ENCODE assay signal across 1 cellular context in the genomic region with DNA sequence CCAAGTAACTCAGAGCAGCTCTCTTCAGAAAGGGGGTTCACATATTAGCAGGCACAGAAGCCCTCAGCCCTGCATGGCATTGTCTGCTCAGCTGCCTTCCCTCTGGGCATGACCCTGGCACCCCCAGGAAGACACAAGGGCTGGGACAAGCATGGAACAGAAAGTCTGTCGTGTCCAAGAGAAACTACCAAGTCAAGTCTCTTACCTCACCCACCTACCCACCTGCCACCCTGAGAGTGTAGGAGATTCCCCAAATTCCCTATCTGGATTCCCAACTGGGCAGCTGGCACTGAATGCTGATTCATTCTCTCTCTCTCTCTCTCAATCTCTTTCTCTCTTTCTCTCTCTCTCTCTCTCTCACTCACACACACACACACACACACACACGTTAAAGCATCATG.
A peak's percentile ranks its signal among the peaks of the same experiment; 100 is the strongest.
TF ChIP-seq lines count a peak whose summit lies in the region.

No MANE protein-coding gene starts in this region.

TF ChIP-seq in HepG2, 621 proteins besides CTCF, POLR2A, EP300 and RAD21 (continued from another document):
- TF ChIP-seq ZNF296 (CRISPR knock-in tag; conservative IDR thresholded peaks at IDR 0.05) (no peak), DRAP1 (CRISPR knock-in tag; IDR thresholded peaks at IDR 0.05) (no peak), ZNF572 (CRISPR knock-in tag; IDR thresholded peaks at IDR 0.05) (no peak), ZNF543 (CRISPR knock-in tag; IDR thresholded peaks at IDR 0.05) (no peak), MAX (IDR thresholded peaks at IDR 0.05) (0 out of 2 replicates have a peak, but pooled peaks have one; percentile 10), ZNF747 (CRISPR knock-in tag; IDR thresholded peaks at IDR 0.05; ENCODE audit: borderline replicate concordance) (no peak), YEATS4 (CRISPR knock-in tag; IDR thresholded peaks at IDR 0.05; ENCODE audit: borderline replicate concordance) (no peak), ZNF142 (CRISPR knock-in tag; IDR thresholded peaks at IDR 0.05) (no peak), ZNF773 (CRISPR knock-in tag; IDR thresholded peaks at IDR 0.05; ENCODE audit: borderline replicate concordance) (no peak), FOXP1 (IDR thresholded peaks at IDR 0.05) (no peak), FOXP1 (CRISPR knock-in tag; IDR thresholded peaks at IDR 0.05) (no peak)
- TF ChIP-seq, protein P1, sequence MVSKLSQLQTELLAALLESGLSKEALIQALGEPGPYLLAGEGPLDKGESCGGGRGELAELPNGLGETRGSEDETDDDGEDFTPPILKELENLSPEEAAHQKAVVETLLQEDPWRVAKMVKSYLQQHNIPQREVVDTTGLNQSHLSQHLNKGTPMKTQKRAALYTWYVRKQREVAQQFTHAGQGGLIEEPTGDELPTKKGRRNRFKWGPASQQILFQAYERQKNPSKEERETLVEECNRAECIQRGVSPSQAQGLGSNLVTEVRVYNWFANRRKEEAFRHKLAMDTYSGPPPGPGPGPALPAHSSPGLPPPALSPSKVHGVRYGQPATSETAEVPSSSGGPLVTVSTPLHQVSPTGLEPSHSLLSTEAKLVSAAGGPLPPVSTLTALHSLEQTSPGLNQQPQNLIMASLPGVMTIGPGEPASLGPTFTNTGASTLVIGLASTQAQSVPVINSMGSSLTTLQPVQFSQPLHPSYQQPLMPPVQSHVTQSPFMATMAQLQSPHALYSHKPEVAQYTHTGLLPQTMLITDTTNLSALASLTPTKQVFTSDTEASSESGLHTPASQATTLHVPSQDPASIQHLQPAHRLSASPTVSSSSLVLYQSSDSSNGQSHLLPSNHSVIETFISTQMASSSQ (IDR thresholded peaks at IDR 0.05; ENCODE audit: low read depth) = peak; percentile 3; the same call in 1 of the 2 replicates
- TF ChIP-seq, protein P1 (CRISPR knock-in tag; IDR thresholded peaks at IDR 0.05; ENCODE audit: borderline replicate concordance) = no peak
- TF ChIP-seq, protein P2, sequence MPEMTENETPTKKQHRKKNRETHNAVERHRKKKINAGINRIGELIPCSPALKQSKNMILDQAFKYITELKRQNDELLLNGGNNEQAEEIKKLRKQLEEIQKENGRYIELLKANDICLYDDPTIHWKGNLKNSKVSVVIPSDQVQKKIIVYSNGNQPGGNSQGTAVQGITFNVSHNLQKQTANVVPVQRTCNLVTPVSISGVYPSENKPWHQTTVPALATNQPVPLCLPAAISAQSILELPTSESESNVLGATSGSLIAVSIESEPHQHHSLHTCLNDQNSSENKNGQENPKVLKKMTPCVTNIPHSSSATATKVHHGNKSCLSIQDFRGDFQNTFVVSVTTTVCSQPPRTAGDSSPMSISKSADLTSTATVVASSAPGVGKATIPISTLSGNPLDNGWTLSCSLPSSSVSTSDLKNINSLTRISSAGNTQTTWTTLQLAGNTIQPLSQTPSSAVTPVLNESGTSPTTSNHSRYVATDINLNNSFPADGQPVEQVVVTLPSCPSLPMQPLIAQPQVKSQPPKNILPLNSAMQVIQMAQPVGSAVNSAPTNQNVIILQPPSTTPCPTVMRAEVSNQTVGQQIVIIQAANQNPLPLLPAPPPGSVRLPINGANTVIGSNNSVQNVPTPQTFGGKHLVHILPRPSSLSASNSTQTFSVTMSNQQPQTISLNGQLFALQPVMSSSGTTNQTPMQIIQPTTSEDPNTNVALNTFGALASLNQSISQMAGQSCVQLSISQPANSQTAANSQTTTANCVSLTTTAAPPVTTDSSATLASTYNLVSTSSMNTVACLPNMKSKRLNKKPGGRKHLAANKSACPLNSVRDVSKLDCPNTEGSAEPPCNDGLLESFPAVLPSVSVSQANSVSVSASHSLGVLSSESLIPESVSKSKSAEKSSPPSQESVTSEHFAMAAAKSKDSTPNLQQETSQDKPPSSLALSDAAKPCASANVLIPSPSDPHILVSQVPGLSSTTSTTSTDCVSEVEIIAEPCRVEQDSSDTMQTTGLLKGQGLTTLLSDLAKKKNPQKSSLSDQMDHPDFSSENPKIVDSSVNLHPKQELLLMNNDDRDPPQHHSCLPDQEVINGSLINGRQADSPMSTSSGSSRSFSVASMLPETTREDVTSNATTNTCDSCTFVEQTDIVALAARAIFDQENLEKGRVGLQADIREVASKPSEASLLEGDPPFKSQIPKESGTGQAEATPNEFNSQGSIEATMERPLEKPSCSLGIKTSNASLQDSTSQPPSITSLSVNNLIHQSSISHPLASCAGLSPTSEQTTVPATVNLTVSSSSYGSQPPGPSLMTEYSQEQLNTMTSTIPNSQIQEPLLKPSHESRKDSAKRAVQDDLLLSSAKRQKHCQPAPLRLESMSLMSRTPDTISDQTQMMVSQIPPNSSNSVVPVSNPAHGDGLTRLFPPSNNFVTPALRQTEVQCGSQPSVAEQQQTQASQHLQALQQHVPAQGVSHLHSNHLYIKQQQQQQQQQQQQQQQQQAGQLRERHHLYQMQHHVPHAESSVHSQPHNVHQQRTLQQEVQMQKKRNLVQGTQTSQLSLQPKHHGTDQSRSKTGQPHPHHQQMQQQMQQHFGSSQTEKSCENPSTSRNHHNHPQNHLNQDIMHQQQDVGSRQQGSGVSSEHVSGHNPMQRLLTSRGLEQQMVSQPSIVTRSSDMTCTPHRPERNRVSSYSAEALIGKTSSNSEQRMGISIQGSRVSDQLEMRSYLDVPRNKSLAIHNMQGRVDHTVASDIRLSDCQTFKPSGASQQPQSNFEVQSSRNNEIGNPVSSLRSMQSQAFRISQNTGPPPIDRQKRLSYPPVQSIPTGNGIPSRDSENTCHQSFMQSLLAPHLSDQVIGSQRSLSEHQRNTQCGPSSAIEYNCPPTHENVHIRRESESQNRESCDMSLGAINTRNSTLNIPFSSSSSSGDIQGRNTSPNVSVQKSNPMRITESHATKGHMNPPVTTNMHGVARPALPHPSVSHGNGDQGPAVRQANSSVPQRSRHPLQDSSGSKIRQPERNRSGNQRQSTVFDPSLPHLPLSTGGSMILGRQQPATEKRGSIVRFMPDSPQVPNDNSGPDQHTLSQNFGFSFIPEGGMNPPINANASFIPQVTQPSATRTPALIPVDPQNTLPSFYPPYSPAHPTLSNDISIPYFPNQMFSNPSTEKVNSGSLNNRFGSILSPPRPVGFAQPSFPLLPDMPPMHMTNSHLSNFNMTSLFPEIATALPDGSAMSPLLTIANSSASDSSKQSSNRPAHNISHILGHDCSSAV (CRISPR knock-in tag; IDR thresholded peaks at IDR 0.05; ENCODE audit: borderline replicate concordance) = no peak
TF ChIP-seq in HepG2: peak in this region for 4.
